Comparison of ENCODE assay signal across 8 cellular contexts in the genomic region with DNA sequence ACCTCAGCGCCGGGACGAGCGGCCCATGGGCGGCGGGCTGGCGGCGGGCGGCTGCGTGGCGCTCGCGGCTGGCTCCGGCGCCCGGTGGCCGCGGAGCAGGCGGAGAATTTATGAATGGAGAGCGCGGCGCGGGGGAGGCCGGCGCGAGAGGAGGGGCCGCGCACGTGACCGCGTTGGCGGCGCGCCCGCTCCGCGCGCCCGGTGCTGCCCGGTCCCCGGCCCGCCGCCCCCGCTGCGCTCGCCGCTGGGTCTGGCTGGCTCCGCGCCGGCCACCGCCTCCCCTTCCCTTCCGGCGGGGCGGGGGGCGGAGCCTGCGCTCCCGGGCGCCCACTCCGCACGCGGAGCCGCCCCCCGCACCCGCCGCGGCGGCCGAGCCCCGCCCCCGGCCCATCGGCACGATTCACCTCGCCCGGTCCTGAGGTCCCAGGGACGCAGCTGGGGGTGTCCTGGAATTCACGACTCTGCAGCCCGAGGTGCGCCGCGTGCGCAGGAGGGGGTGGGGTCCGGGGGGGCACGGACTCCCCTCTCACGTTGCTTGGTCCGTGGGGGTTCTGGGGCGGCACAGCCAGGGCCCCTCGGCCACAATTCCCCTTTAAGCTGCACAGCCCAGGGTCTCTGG. TPM values are rescaled to one million over a fixed set of nuclear protein-coding genes. Genes with fewer than 3 reads are reported as not detected.
DNase-seq lines count a peak whose midpoint lies in the region; ATAC-seq, FAIRE-seq and TF ChIP-seq lines count a peak whose summit lies in the region.

A gene with protein sequence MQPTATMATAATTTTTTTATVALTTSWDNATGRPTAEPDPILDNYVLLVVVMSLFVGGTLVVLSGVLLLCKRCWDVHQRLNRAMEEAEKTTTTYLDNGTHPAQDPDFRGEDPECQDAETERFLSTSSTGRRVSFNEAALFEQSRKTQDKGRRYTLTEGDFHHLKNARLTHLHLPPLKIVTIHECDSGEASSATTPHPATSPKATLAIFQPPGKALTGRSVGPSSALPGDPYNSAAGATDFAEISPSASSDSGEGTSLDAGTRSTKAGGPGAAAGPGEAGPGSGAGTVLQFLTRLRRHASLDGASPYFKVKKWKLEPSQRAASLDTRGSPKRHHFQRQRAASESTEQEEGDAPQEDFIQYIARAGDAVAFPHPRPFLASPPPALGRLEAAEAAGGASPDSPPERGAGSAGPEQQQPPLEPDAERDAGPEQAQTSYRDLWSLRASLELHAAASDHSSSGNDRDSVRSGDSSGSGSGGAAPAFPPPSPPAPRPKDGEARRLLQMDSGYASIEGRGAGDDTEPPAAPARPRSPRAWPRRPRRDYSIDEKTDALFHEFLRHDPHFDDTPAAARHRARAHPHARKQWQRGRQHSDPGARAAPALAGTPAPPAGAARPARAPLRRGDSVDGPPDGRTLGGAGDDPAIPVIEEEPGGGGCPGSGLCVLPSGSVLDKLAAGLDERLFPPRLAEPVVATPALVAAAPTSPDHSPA (minus strand): TSS at position 252 of the 619 bp plus-strand sequence. CDS start 1,905 bp downstream, outside the sequence.

- H3K36me3 ChIP-seq in HUES48 (ENCODE audit: control insufficient read depth, insufficient read depth, low read length) = peaks cover 30% of the 10 kb centered on the region
- H3K36me3 ChIP-seq in skeletal muscle tissue (ENCODE audit: control insufficient read depth in 3 of 3, insufficient read depth in 3 of 3, low read length in 3 of 3) = no peaks in the 10 kb centered on the region

- H3K4me1 ChIP-seq in HUES48 (ENCODE audit: control insufficient read depth, insufficient read depth, low read length) (0 out of 2 replicates have a peak, but pooled peaks cover 5% of the 10 kb centered on the region), skeletal muscle tissue (ENCODE audit: control insufficient read depth in 3 of 3, insufficient read depth in 3 of 3, low read length in 3 of 3) (peaks cover 20 to 38% (median 32%) of the 10 kb centered on the region in 3 donors)

- no peak within 1 kb of the TSS for H3K27ac ChIP-seq in CD4-positive, alpha-beta T cell (ENCODE audit: low read depth, low read length)
- peak within 1 kb of the TSS; percentile 14 for H3K27ac ChIP-seq in HUES48 (ENCODE audit: low read depth, low read length)
- no peak within 1 kb of the TSS for H3K27ac ChIP-seq in skeletal muscle tissue (ENCODE audit: low read depth, low read length)

- H3K27me3 ChIP-seq in CD4-positive, alpha-beta T cell (ENCODE audit: control insufficient read depth, insufficient read depth, low read length) = peaks cover 6% of the 10 kb centered on the region
- H3K27me3 ChIP-seq in HUES48 (ENCODE audit: control insufficient read depth, insufficient read depth, low read length) (no peaks in the 10 kb centered on the region), skeletal muscle tissue (ENCODE audit: control insufficient read depth in 3 of 3, insufficient read depth in 3 of 3, low read length in 3 of 3) (peaks cover 0 to 8% (median 7%) of the 10 kb centered on the region in 3 donors)

- H3K9ac ChIP-seq in HUES48 (ENCODE audit: low read depth, low read length) = no peak within 1 kb of the TSS
- peak within 1 kb of the TSS in 2 of 3 donors; percentile 56 to 57 for H3K9ac ChIP-seq in skeletal muscle tissue (ENCODE audit: low read depth in 1 of 3, low read length in 3 of 3)

- intact Hi-C loops in CD4-positive, alpha-beta T cell (cut with DNase I, micrococcal nuclease) = no loop called here
- intact Hi-C loops in left ventricle myocardium superior (cut with micrococcal nuclease) = no loop called here

- ATAC-seq in CD4-positive, alpha-beta T cell (ENCODE audit: poor library complexity) = no peak
- no peak for ATAC-seq in left ventricle myocardium superior
- ATAC-seq in HG03521 (IDR thresholded peaks at IDR 0.05; ENCODE audit: unreplicated experiment) = no peak
- no peak for ATAC-seq in HG03025 (IDR thresholded peaks at IDR 0.05; ENCODE audit: low FRiP score, unreplicated experiment)

- POLR2A ChIA-PET in CD4-positive, alpha-beta T cell (lab: Charles Lee) = interaction anchor here (1.1 to 1.8 kb wide), 3 partner anchors 31 to 375 kb away, joined by 3 to 16 read pairs (median 3); a partner anchor contains a TSS

- no peak for TF ChIP-seq CTCF in CD4-positive, alpha-beta T cell (IDR thresholded peaks at IDR 0.05)

- H3K4me3 Mint-ChIP-seq in CD4-positive, alpha-beta T cell = peak within 1 kb of the TSS; percentile 86

- H3K36me3 Mint-ChIP-seq in CD4-positive, alpha-beta T cell (ENCODE audit: low read depth) = peaks cover 4% of the 10 kb centered on the region

- H3K27me3 Mint-ChIP-seq in CD4-positive, alpha-beta T cell = peaks cover 13% of the 10 kb centered on the region

- DNase-seq in CD4-positive, alpha-beta T cell = peak in 1 of 10 experiments; percentile 43
- DNase-seq in activated naive CD4-positive, alpha-beta T cell treated with anti-CD3 and anti-CD28 coated beads, Interleukin-2, amount 50 U/mL, for 16 hours = peak; percentile 48
- DNase-seq in left ventricle myocardium superior = peak; percentile 76
- DNase-seq in RCC 7860 (ENCODE audit: low spot score) = no peak

- CTCF ChIA-PET in CD4-positive, alpha-beta T cell (lab: Charles Lee) = interaction anchor here (0.6 kb wide), 1 partner anchor 653 kb away, joined by 3 read pairs; no protein-coding TSS in a partner anchor

- no peaks in the 10 kb centered on the region for H3K9me3 Mint-ChIP-seq in CD4-positive, alpha-beta T cell

- no peak for FAIRE-seq in RCC 7860 (lab: Jason Lieb, UNC)

- H3K4me1 Mint-ChIP-seq in CD4-positive, alpha-beta T cell (ENCODE audit: low read depth) = peaks cover 21% of the 10 kb centered on the region

- no peaks in the 10 kb centered on the region for H3K9me3 ChIP-seq in CD4-positive, alpha-beta T cell (ENCODE audit: control insufficient read depth, low read length)
- H3K9me3 ChIP-seq in HUES48 (ENCODE audit: control insufficient read depth, insufficient read depth, low read length) (no peaks in the 10 kb centered on the region), skeletal muscle tissue (ENCODE audit: control insufficient read depth in 3 of 3, low read length in 3 of 3) (no peaks in the 10 kb centered on the region)

- H3K4me3 ChIP-seq in HUES48 (ENCODE audit: low read depth, low read length) (peak within 1 kb of the TSS; percentile 78), skeletal muscle tissue (ENCODE audit: low read length in 3 of 3) (peak within 1 kb of the TSS; percentile 14 to 51 (median 49))

- H3K27ac Mint-ChIP-seq in CD4-positive, alpha-beta T cell = peak within 1 kb of the TSS; percentile 79

RNA-seq across cellular contexts. Expression of the gene that starts here (rescaled TPM):
- total RNA-seq in CD4-positive, alpha-beta T cell = under 1 TPM in 1 of 2 experiments, not detected in 1; 0.22 TPM
- total RNA-seq in left ventricle myocardium superior (1.2 TPM), skeletal muscle tissue (not detected)
